ENCODE assay signal across 8 cellular contexts in the genomic region with DNA sequence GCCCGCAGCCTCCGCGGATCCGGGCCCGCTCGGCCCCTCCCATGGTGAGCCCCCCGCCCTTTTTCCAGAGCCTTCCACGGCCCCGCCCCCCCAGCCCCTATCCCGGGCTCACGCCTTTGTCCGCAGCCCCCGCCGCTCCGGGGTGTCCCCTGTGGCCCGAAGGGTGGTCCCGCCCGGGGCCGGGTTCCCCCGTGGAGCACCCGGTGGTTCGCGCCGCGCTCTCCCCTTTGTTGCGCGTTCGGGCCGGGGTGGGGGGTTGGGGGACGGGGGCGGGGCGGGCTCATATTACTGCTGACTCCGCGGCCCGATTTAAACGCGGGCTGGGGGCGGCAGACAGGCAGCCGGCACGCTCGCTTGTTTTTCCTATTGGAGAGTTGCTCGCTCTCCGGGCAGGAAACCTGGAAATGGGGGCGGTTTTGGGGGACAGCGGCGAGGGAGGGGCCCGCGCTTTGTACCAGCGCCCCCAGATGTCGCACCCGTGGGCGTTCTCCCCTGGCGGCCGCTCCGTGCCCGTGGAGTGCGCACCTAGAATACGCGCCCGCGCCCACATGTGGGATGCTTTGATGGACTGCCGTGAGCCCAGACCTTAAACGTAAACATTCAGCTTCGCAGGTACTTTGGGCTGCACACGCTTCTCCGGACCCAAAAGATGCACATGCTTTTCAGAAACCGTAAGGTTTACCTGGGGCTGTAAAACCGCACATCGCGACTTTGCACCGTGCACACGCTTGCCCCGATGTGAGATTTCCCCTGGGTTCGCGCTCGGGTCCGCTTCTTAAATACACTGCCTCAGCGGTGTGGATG. TPM values are rescaled to one million over a fixed set of nuclear protein-coding genes. Genes with fewer than 3 reads are reported as not detected.
DNase-seq lines count a peak whose midpoint lies in the region; ATAC-seq and TF ChIP-seq lines count a peak whose summit lies in the region.

No MANE protein-coding gene starts in this region.

- no peak for DNase-seq in SJSA1 (ENCODE audit: low read depth in 1 of 2, low spot score in 2 of 2)
- DNase-seq in mesenchymal stem cell: no peak
- DNase-seq in tibial artery: no peak
- DNase-seq in NCI-H524 treated with DMSO at 0.1 percent for 48 hours (lab: John Stamatoyannopoulos, UW): no peak

- H3K14ac ChIP-seq in mesenchymal stem cell (ENCODE audit: low read length in 2 of 2): peak overlapping the region in 1 of 2 experiments; percentile 36

- peak overlapping the region; percentile 87 to 99 (median 94) for H3K9ac ChIP-seq in BLaER1 treated with 17β-estradiol and CSF1 and Interleukin-3, amounts not matched to agents 10 nM and 100 nM
- H3K9ac ChIP-seq in mesenchymal stem cell (ENCODE audit: low read length): peak overlapping the region; percentile 98

- peak overlapping the region; percentile 80 for H4K8ac ChIP-seq in mesenchymal stem cell (ENCODE audit: low read length)

- peaks cover 46 to 56% (median 50%) of the 10 kb centered on the region in 11 experiments for H4K20me1 ChIP-seq in BLaER1 treated with 17β-estradiol and CSF1 and Interleukin-3, amounts not matched to agents 10 nM and 100 nM

- peak overlapping the region; percentile 88 for H2BK120ac ChIP-seq in mesenchymal stem cell (ENCODE audit: low read depth, low read length)

- peak overlapping the region in 1 of 2 experiments; percentile 95 for H3K4ac ChIP-seq in mesenchymal stem cell (ENCODE audit: low read depth in 1 of 2, low read length in 2 of 2)

- no peak overlapping the region for H2AFZ ChIP-seq in mesenchymal stem cell (ENCODE audit: low read depth, low read length)

- H3K4me1 ChIP-seq in BLaER1 treated with 17β-estradiol and CSF1 and Interleukin-3, amounts not matched to agents 10 nM and 100 nM: peaks cover 40 to 59% (median 49%) of the 10 kb centered on the region in 10 experiments
- peaks cover 17% of the 10 kb centered on the region; the same call in 1 of the 2 replicates for H3K4me1 ChIP-seq in HEK293 (ENCODE audit: control insufficient read depth, insufficient read depth, low read length)
- peaks cover 42% of the 10 kb centered on the region for H3K4me1 ChIP-seq in SJSA1 (replicated peaks)
- peaks cover 33% of the 10 kb centered on the region for H3K4me1 ChIP-seq in mesenchymal stem cell (ENCODE audit: control insufficient read depth, insufficient read depth, low read depth, low read length)
- peaks cover 0 to 40% (median 26%) of the 10 kb centered on the region in 4 donors for H3K4me1 ChIP-seq in tibial artery

- POLR2A ChIA-PET in HEK293 (lab: Yijun Ruan, JAX): interaction anchor here (0.5 to 8.8 kb wide), 11 partner anchors 7 to 78 kb away, joined by 3 to 128 read pairs (median 6); partner anchors contain the start of genes AKT1S1, ATF5, FUZ and MED25

- H2BK15ac ChIP-seq in mesenchymal stem cell (ENCODE audit: low read depth, poor library complexity, severe bottlenecking): peak overlapping the region; percentile 94

- H3K36me3 ChIP-seq in BLaER1 treated with 17β-estradiol and CSF1 and Interleukin-3, amounts not matched to agents 10 nM and 100 nM: peaks cover 17 to 31% (median 26%) of the 10 kb centered on the region in 11 experiments; a peak in 21 of 22 replicates
- H3K36me3 ChIP-seq in HEK293 (ENCODE audit: control insufficient read depth in 2 of 2, insufficient read depth in 1 of 2, low read length in 2 of 2): peaks cover 0 to 27% of the 10 kb centered on the region in 2 experiments; a peak in 2 of 3 replicates
- peaks cover 33% of the 10 kb centered on the region for H3K36me3 ChIP-seq in SJSA1
- H3K36me3 ChIP-seq in mesenchymal stem cell (ENCODE audit: control insufficient read depth in 1 of 2, insufficient read depth in 2 of 2, low read depth in 1 of 2, low read length in 2 of 2): peaks cover 19 to 25% of the 10 kb centered on the region in 2 experiments
- H3K36me3 ChIP-seq in tibial artery: peaks cover 17 to 26% (median 25%) of the 10 kb centered on the region in 3 donors

- WGBS in mesenchymal stem cell: 4% methylated on average over 49 of the region's 78 CpGs

- H4K91ac ChIP-seq in mesenchymal stem cell (ENCODE audit: low read length): peak overlapping the region; percentile 72

- peak overlapping the region in 1 of 2 experiments; percentile 63 for H3K23ac ChIP-seq in mesenchymal stem cell (ENCODE audit: low read length in 2 of 2)

- intact Hi-C loops in tibial artery (cut with DNase I; ENCODE audit: low total_unique reads): no loop called here

- H3K27ac ChIP-seq in BLaER1 treated with 17β-estradiol and CSF1 and Interleukin-3, amounts not matched to agents 10 nM and 100 nM: peak overlapping the region; percentile 88 to 97 (median 92)
- H3K27ac ChIP-seq in HEK293 (ENCODE audit: extremely low read depth, low read depth, low read length) (peak overlapping the region; percentile 99), SJSA1 (no peak overlapping the region; the same call in 1 of the 2 replicates), cingulate gyrus (ENCODE audit: low read depth, low read length) (peak overlapping the region; percentile 100), mesenchymal stem cell (ENCODE audit: low read length, poor library complexity, severe bottlenecking) (no peak overlapping the region), tibial artery (peak overlapping the region; percentile 99 to 100)

- H3K4me3 ChIP-seq in BLaER1 treated with 17β-estradiol and CSF1 and Interleukin-3, amounts not matched to agents 10 nM and 100 nM: peak overlapping the region; percentile 83 to 99 (median 96)
- H3K4me3 ChIP-seq in HEK293 (ENCODE audit: low read depth, low read length) (peak overlapping the region; percentile 76), SJSA1 (peak overlapping the region; percentile 84), mesenchymal stem cell (ENCODE audit: insufficient read depth in 1 of 2, low read depth in 1 of 2, low read length in 2 of 2) (peak overlapping the region; percentile 87 to 91), tibial artery (peak overlapping the region; percentile 96 to 97)

- peak overlapping the region; percentile 91 to 100 (median 98) for H3K4me2 ChIP-seq in BLaER1 treated with 17β-estradiol and CSF1 and Interleukin-3, amounts not matched to agents 10 nM and 100 nM
- H3K4me2 ChIP-seq in mesenchymal stem cell (ENCODE audit: low read length, poor library complexity, severe bottlenecking): peak overlapping the region; percentile 86

- peaks cover 0 to 14% (median 8%) of the 10 kb centered on the region in 11 experiments; a peak in 12 of 22 replicates for H3K9me3 ChIP-seq in BLaER1 treated with 17β-estradiol and CSF1 and Interleukin-3, amounts not matched to agents 10 nM and 100 nM (replicated peaks in 1 of 11)
- no peaks in the 10 kb centered on the region for H3K9me3 ChIP-seq in HEK293 (ENCODE audit: control insufficient read depth, insufficient read depth, low read depth, low read length)
- no peaks in the 10 kb centered on the region for H3K9me3 ChIP-seq in SJSA1 (replicated peaks)
- no peaks in the 10 kb centered on the region for H3K9me3 ChIP-seq in mesenchymal stem cell (ENCODE audit: control insufficient read depth, low read length)
- H3K9me3 ChIP-seq in tibial artery: no peaks in the 10 kb centered on the region

- H3K18ac ChIP-seq in mesenchymal stem cell (ENCODE audit: low read depth in 1 of 2, low read length in 2 of 2): peak overlapping the region; percentile 79 to 97

- no peak overlapping the region for H2AK5ac ChIP-seq in mesenchymal stem cell (ENCODE audit: low read length, severe bottlenecking)

- ATAC-seq in GM21825 (IDR thresholded peaks at IDR 0.05; ENCODE audit: unreplicated experiment): no peak

- CTCF ChIA-PET in HEK293 (lab: Yijun Ruan, JAX): interaction anchor here (0.5 to 1.4 kb wide), 2 partner anchors 14 to 16 kb away, joined by 3 to 4 read pairs; no protein-coding TSS in a partner anchor

- peaks cover 18% of the 10 kb centered on the region for H3K79me1 ChIP-seq in mesenchymal stem cell (replicated peaks; ENCODE audit: low read length, poor library complexity, severe bottlenecking)

- peak; percentile 31; the same call in 1 of the 2 replicates for TF ChIP-seq CTCF in HEK293 (tag by site-specific recombination; IDR thresholded peaks at IDR 0.05)
- TF ChIP-seq CTCF in tibial artery (IDR thresholded peaks at IDR 0.05): no peak

- peak overlapping the region; percentile 35 for H2BK5ac ChIP-seq in mesenchymal stem cell (ENCODE audit: low read depth, low read length, poor library complexity, severe bottlenecking)

- no peaks in the 10 kb centered on the region for H3K27me3 ChIP-seq in BLaER1 treated with 17β-estradiol and CSF1 and Interleukin-3, amounts not matched to agents 10 nM and 100 nM
- H3K27me3 ChIP-seq in SJSA1 (replicated peaks) (no peaks in the 10 kb centered on the region), mesenchymal stem cell (ENCODE audit: control insufficient read depth in 1 of 2, insufficient read depth in 1 of 2, low read length in 2 of 2) (no peaks in the 10 kb centered on the region), tibial artery (no peaks in the 10 kb centered on the region)

- H2BK12ac ChIP-seq in mesenchymal stem cell (ENCODE audit: low read length in 2 of 2): no peak overlapping the region

RNA-seq across cellular contexts. Expression of gene PTOV1, which starts 0.7 kb away (rescaled TPM):
- total RNA-seq in SJSA1 (2014; rRNA removed; shearing (Covaris generic)): 65.8 and 98.0 TPM in 2 replicates
- 141 TPM for polyA plus RNA-seq in mesenchymal stem cell (2013, experiment 1 of 2)
- 146 TPM for polyA plus RNA-seq in mesenchymal stem cell (2013, experiment 2 of 2)

RNA-seq across cellular contexts. Expression of gene PNKP, which starts 15.7 kb away (rescaled TPM):
- total RNA-seq in SJSA1 (2014; rRNA removed; shearing (Covaris generic)): 19.6 and 35.0 TPM in 2 replicates
- polyA plus RNA-seq in mesenchymal stem cell (2013, experiment 1 of 2): 46.8 TPM
- 44.2 TPM for polyA plus RNA-seq in mesenchymal stem cell (2013, experiment 2 of 2)

RNA-seq across cellular contexts. Expression of gene AKT1S1, which starts 25.5 kb away (rescaled TPM):
- total RNA-seq in SJSA1 (2014; rRNA removed; shearing (Covaris generic)): 2.5 and 8.8 TPM in 2 replicates
- 107 TPM for polyA plus RNA-seq in mesenchymal stem cell (2013, experiment 1 of 2)
- polyA plus RNA-seq in mesenchymal stem cell (2013, experiment 2 of 2): 104 TPM

RNA-seq across cellular contexts. Expression of gene TBC1D17, which starts 25.8 kb away (rescaled TPM):
- 2.2 and 3.9 TPM in 2 replicates for total RNA-seq in SJSA1 (2014; rRNA removed; shearing (Covaris generic))
- 51.0 TPM for polyA plus RNA-seq in mesenchymal stem cell (2013, experiment 1 of 2)
- polyA plus RNA-seq in mesenchymal stem cell (2013, experiment 2 of 2): 50.4 TPM

RNA-seq across cellular contexts. Expression of gene MED25, which starts 33.6 kb away (rescaled TPM):
- 13.2 and 14.6 TPM in 2 replicates for total RNA-seq in SJSA1 (2014; rRNA removed; shearing (Covaris generic))
- 33.3 TPM for polyA plus RNA-seq in mesenchymal stem cell (2013, experiment 1 of 2)
- 33.3 TPM for polyA plus RNA-seq in mesenchymal stem cell (2013, experiment 2 of 2)

Comparison
In these comparisons a context has a peak if more than half of its experiments do, and no peak if none do; other contexts are left out.
1. H3K27ac ChIP-seq: peak in BLaER1 treated with 17β-estradiol and CSF1 and Interleukin-3, amounts not matched to agents 10 nM and 100 nM (11 of 11), HEK293 (single experiment), cingulate gyrus (single experiment) and tibial artery (2 of 2); none in SJSA1 (single experiment) and mesenchymal stem cell (single experiment).
2. Peak in every context shown above with its lines, with median percentiles within 50 percentile points of each other: H3K4me3 ChIP-seq.